ENCODE assay signal across 30 cellular contexts in genomic region chr12:30774599-30774998, GRCh38.
"Had no signal": no experiment of that assay in that cellular context is flagged by ENCODE, and none has a peak within 500 bp of the region (broad histone marks: within the 10 kb centered on the region; RNA-seq: fewer than 3 reads in every experiment).

No MANE protein-coding gene starts in this region.

- H3K4me1 Mint-ChIP-seq: activated CD4-positive, alpha-beta memory T cell treated with anti-CD3 and anti-CD28 coated beads, Interleukin-2, amount 10 ng/mL, durations not matched to agents 7 days and 5 days; activated CD4-positive, alpha-beta T cell treated with anti-CD3 and anti-CD28 coated beads, Interleukin-2, amount 10 ng/mL, durations not matched to agents 7 days and 5 days; natural killer cell; stimulated activated effector memory CD8-positive, alpha-beta T cell treated with anti-CD3 and anti-CD28 coated beads, Interleukin-12 subunit alpha, Interleukin-12 subunit beta, amount 100 ng/mL, for 72 hours had no signal

- H3K27ac ChIP-seq: brain microvascular endothelial cell, coronary artery, dorsolateral prefrontal cortex, lower lobe of right lung, sigmoid colon, upper lobe of left lung, vagina had no signal

- H3K27me3 ChIP-seq: brain microvascular endothelial cell, dorsolateral prefrontal cortex, sigmoid colon, upper lobe of left lung, vagina had no signal

- H3K27ac Mint-ChIP-seq: activated CD4-positive, alpha-beta memory T cell treated with anti-CD3 and anti-CD28 coated beads, Interleukin-2, amount 10 ng/mL, durations not matched to agents 7 days and 5 days; activated CD4-positive, alpha-beta T cell treated with anti-CD3 and anti-CD28 coated beads, Interleukin-2, amount 10 ng/mL, durations not matched to agents 7 days and 5 days; activated T-cell treated with anti-CD3 and anti-CD28 coated beads, Interleukin-2, amount 50 U/mL, for 24 hours; natural killer cell; stimulated activated effector memory CD8-positive, alpha-beta T cell treated with anti-CD3 and anti-CD28 coated beads, Interleukin-12 subunit alpha, Interleukin-12 subunit beta, amount 100 ng/mL, for 72 hours; stimulated activated naive CD8-positive, alpha-beta T cell treated with anti-CD3 and anti-CD28 coated beads, Interleukin-15, Interleukin-2, amounts not matched to agents 100 ng/mL and 50 ng/mL, for 24 hours; WTC11 had no signal

- H3K4me3 ChIP-seq: coronary artery, dorsolateral prefrontal cortex, lower lobe of right lung, sigmoid colon, upper lobe of left lung, vagina had no signal

- ATAC-seq: left lobe of liver; lower lobe of right lung; natural killer cell; stimulated activated effector memory CD8-positive, alpha-beta T cell treated with anti-CD3 and anti-CD28 coated beads, Interleukin-12 subunit alpha, Interleukin-12 subunit beta, amount 100 ng/mL, for 72 hours; WTC11 had no signal

- H3K9me3 Mint-ChIP-seq: natural killer cell; stimulated activated effector memory CD8-positive, alpha-beta T cell treated with anti-CD3 and anti-CD28 coated beads, Interleukin-12 subunit alpha, Interleukin-12 subunit beta, amount 100 ng/mL, for 72 hours; stimulated activated naive CD8-positive, alpha-beta T cell treated with anti-CD3 and anti-CD28 coated beads, Interleukin-15, Interleukin-2, amounts not matched to agents 100 ng/mL and 50 ng/mL, for 24 hours had no signal

- H3K36me3 Mint-ChIP-seq: natural killer cell; stimulated activated effector memory CD8-positive, alpha-beta T cell treated with anti-CD3 and anti-CD28 coated beads, Interleukin-12 subunit alpha, Interleukin-12 subunit beta, amount 100 ng/mL, for 72 hours had no signal

- H3K36me3 ChIP-seq: brain microvascular endothelial cell, lower lobe of right lung, sigmoid colon, upper lobe of left lung, vagina had no signal

- H3K9me3 ChIP-seq: lower lobe of right lung, sigmoid colon, upper lobe of left lung, vagina had no signal

- H3K4me1 ChIP-seq: lower lobe of right lung, sigmoid colon, upper lobe of left lung, vagina had no signal

- FAIRE-seq: astrocyte, small intestine had no signal

- DNase-seq: activated CD4-positive, alpha-beta memory T cell treated with anti-CD3 and anti-CD28 coated beads, Interleukin-2, amount 10 ng/mL, durations not matched to agents 7 days and 5 days; activated CD4-positive, alpha-beta T cell treated with anti-CD3 and anti-CD28 coated beads for 1 hour; activated CD4-positive, alpha-beta T cell treated with anti-CD3 and anti-CD28 coated beads, Interleukin-2, amount 10 ng/mL, durations not matched to agents 7 days and 5 days; activated CD8-positive, alpha-beta memory T cell treated with anti-CD3 and anti-CD28 coated beads, Interleukin-2, amount 50 U/mL, for 48 hours; activated gamma-delta T cell; activated naive CD4-positive, alpha-beta T cell treated with anti-CD3 and anti-CD28 coated beads, Interleukin-2, amount 50 U/mL, for 16 hours; activated T-cell treated with anti-CD3 and anti-CD28 coated beads, Interleukin-2, amount 50 U/mL, for 24 hours; amniotic stem cell; brain microvascular endothelial cell; dorsolateral prefrontal cortex; effector memory CD4-positive, alpha-beta T cell; erythroblast; head of caudate nucleus; hypothalamus; kidney glomerular epithelial cell; lower lobe of right lung; mesenchymal stem cell; natural killer cell; posterior cingulate gyrus; sigmoid colon; small intestine; stimulated activated CD4-positive, alpha-beta T cell treated with anti-CD3 and anti-CD28 coated beads, Interleukin-4, amount 100 ng/mL, for 24 hours; upper lobe of left lung had no signal

- H3K4me3 Mint-ChIP-seq: activated CD4-positive, alpha-beta memory T cell treated with anti-CD3 and anti-CD28 coated beads, Interleukin-2, amount 10 ng/mL, durations not matched to agents 7 days and 5 days; activated CD4-positive, alpha-beta T cell treated with anti-CD3 and anti-CD28 coated beads, Interleukin-2, amount 10 ng/mL, durations not matched to agents 7 days and 5 days; activated T-cell treated with anti-CD3 and anti-CD28 coated beads, Interleukin-2, amount 50 U/mL, for 24 hours; natural killer cell; stimulated activated effector memory CD8-positive, alpha-beta T cell treated with anti-CD3 and anti-CD28 coated beads, Interleukin-12 subunit alpha, Interleukin-12 subunit beta, amount 100 ng/mL, for 72 hours; stimulated activated naive CD8-positive, alpha-beta T cell treated with anti-CD3 and anti-CD28 coated beads, Interleukin-15, Interleukin-2, amounts not matched to agents 100 ng/mL and 50 ng/mL, for 24 hours; WTC11 had no signal
